In the genomic region with DNA sequence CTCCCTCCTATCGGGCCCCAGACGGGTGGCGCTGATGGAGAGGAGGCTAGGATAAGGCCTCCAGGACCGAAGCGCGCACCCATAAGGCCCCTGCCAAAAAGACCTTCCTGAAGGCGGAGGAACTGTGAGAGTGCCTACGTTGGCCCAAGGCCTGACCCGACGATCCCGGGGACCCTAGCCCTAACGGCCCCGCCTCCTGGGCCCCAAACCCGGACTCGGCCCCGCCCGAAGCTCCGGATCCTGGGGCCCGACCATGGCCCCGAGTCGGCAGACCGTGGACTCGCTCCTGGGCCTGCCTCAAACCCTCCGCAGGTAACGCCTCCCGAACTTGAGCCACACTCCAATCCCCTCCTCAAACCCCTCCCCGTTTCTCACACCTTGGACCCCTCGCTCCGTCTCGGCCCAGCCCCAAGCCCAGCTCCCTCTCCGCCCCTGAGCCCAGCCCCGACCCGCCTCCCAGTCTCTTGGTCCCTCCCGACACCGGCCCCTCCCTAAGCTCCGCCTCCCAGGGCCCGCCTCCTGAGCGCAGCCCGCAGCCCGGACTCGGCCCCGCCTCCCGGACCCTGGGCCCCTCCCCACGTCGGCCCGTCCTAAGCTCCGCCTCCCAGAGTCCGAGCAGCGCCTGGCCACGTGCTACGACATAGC, we compare ENCODE assay signal across 8 cellular contexts. TPM values are rescaled to one million over a fixed set of nuclear protein-coding genes. Genes with fewer than 3 reads are reported as not detected.
DNase-seq lines count a peak whose midpoint lies in the region; ATAC-seq and TF ChIP-seq lines count a peak whose summit lies in the region.
"Not testable (repeated sequence)": the region's sequence is repeated elsewhere in the genome, so short reads cannot be mapped to it uniquely, and the experiment has no call there.

No MANE protein-coding gene starts in this region.

- H3K27ac Mint-ChIP-seq in activated B cell treated with CpG ODN at 0.5 μM for 24 hours = peak overlapping the region; percentile 96
- peak overlapping the region; percentile 99 for H3K27ac Mint-ChIP-seq in progenitor cell of endocrine pancreas

- not testable (repeated sequence) for H3K27me3 Mint-ChIP-seq in activated B cell treated with CpG ODN at 0.5 μM for 24 hours, progenitor cell of endocrine pancreas

- CTCF ChIA-PET in activated B cell treated with CpG ODN at 0.5 μM for 24 hours (lab: Charles Lee) = not testable (repeated sequence)

- in situ Hi-C loops in GM13977 (cut with MboI; ENCODE audit: low pct_unique_long_range_greater_than_20kb, low sequenced_read_pairs, unreplicated experiment) = not testable (repeated sequence)

- TF ChIP-seq CTCF in GM13977 (IDR thresholded peaks at IDR 0.05; ENCODE audit: extremely low read depth, insufficient read depth, missing control alignments); activated B cell treated with CpG ODN at 0.5 μM for 24 hours (IDR thresholded peaks at IDR 0.05); progenitor cell of endocrine pancreas (IDR thresholded peaks at IDR 0.05; ENCODE audit: unreplicated experiment): not testable (repeated sequence)

- DNase-seq in A172 (ENCODE audit: low spot score) = peak; percentile 59
- DNase-seq in GM13977 (ENCODE audit: low spot score) = peak; percentile 82
- peak; percentile 65 for DNase-seq in NCI-H187 treated with DMSO at 0.1 percent for 48 hours (lab: John Stamatoyannopoulos, UW)
- not testable (repeated sequence) for DNase-seq in activated B cell treated with CpG ODN at 0.5 μM for 24 hours; progenitor cell of endocrine pancreas (ENCODE audit: low spot score, unreplicated experiment)
- DNase-seq in dermis blood vessel endothelial cell = peak; percentile 76
- peak; percentile 77 for DNase-seq in iPS-NIHi7 (ENCODE audit: extremely low spot score)

- H3K36me3 Mint-ChIP-seq in activated B cell treated with CpG ODN at 0.5 μM for 24 hours (ENCODE audit: low read depth) = peaks cover 10% of the 10 kb centered on the region
- H3K36me3 Mint-ChIP-seq in progenitor cell of endocrine pancreas (ENCODE audit: insufficient read depth) = not testable (repeated sequence)

- H3K4me3 Mint-ChIP-seq in activated B cell treated with CpG ODN at 0.5 μM for 24 hours (peak overlapping the region; percentile 95), progenitor cell of endocrine pancreas (ENCODE audit: low read depth) (peak overlapping the region; percentile 94)

- POLR2A ChIA-PET in activated B cell treated with CpG ODN at 0.5 μM for 24 hours (lab: Charles Lee) = interaction anchor here (0.9 to 1.4 kb wide), 2 partner anchors 142 to 334 kb away, joined by 6 read pairs; partner anchors contain the start of genes NADSYN1 and XNDC1N

- not testable (repeated sequence) for H3K9me3 Mint-ChIP-seq in activated B cell treated with CpG ODN at 0.5 μM for 24 hours; progenitor cell of endocrine pancreas (ENCODE audit: low read depth)

- H3K4me1 Mint-ChIP-seq in activated B cell treated with CpG ODN at 0.5 μM for 24 hours (peaks cover 19% of the 10 kb centered on the region), progenitor cell of endocrine pancreas (ENCODE audit: low read depth) (peaks cover 12% of the 10 kb centered on the region)

- ATAC-seq in HG02943 (IDR thresholded peaks at IDR 0.05; ENCODE audit: low read depth, unreplicated experiment) = peak; percentile 25
- not testable (repeated sequence) for ATAC-seq in activated B cell treated with CpG ODN at 0.5 μM for 24 hours (ENCODE audit: low read depth)

- intact Hi-C loops in activated B cell treated with CpG ODN at 0.5 μM for 24 hours (cut with micrococcal nuclease) = loop anchor here (1.0 to 5.0 kb wide), 7 partner anchors 14 to 648 kb away; partner anchors contain the start of genes ANAPC15, CLPB, LRRC51 and NUMA1

RNA-seq across cellular contexts. Expression of gene DEFB108B, which starts 46.5 kb away (rescaled TPM):
- not detected in 2 replicates for total RNA-seq in A172 (2014; rRNA removed; shearing (Covaris generic))
- total RNA-seq in activated B cell treated with CpG ODN at 0.5 μM for 24 hours (not detected in 2 replicates), dermis blood vessel endothelial cell (not detected in 2 replicates), progenitor cell of endocrine pancreas (not detected in 2 replicates)
